Comparison of ENCODE assay signal across 23 cellular contexts in genomic region chr2:34806396-34806795, GRCh38.
"Had no signal": no experiment of that assay in that cellular context is flagged by ENCODE, and none has a peak within 500 bp of the region (broad histone marks: within the 10 kb centered on the region; RNA-seq: fewer than 3 reads in every experiment).

No MANE protein-coding gene starts in this region.

- H3K4me3 Mint-ChIP-seq: activated CD8-positive, alpha-beta T cell treated with anti-CD3 and anti-CD28 coated beads, Interleukin-2, amount 10 ng/mL, durations not matched to agents 7 days and 5 days; activated naive CD8-positive, alpha-beta T cell treated with anti-CD3 and anti-CD28 coated beads, Interleukin-2, amount 10 ng/mL, durations not matched to agents 7 days and 5 days; T-helper 17 cell; WTC11 had no signal

- H3K27ac Mint-ChIP-seq: activated CD8-positive, alpha-beta T cell treated with anti-CD3 and anti-CD28 coated beads, Interleukin-2, amount 10 ng/mL, durations not matched to agents 7 days and 5 days; activated naive CD8-positive, alpha-beta T cell treated with anti-CD3 and anti-CD28 coated beads, Interleukin-2, amount 10 ng/mL, durations not matched to agents 7 days and 5 days; T-helper 17 cell; WTC11 had no signal

- H3K4me1 Mint-ChIP-seq: activated naive CD8-positive, alpha-beta T cell treated with anti-CD3 and anti-CD28 coated beads, Interleukin-2, amount 10 ng/mL, durations not matched to agents 7 days and 5 days; T-helper 17 cell; WTC11 had no signal

- H3K9me3 Mint-ChIP-seq: activated naive CD8-positive, alpha-beta T cell treated with anti-CD3 and anti-CD28 coated beads, Interleukin-2, amount 10 ng/mL, durations not matched to agents 7 days and 5 days; WTC11 had no signal

- DNase-seq: activated CD4-positive, alpha-beta T cell treated with anti-CD3 and anti-CD28 coated beads for 48 hours; activated CD4-positive, alpha-beta T cell treated with anti-CD3 and anti-CD28 coated beads, Interleukin-2, amount 50 U/mL, for 4 hours; activated CD4-positive, CD25-positive, alpha-beta regulatory T cell treated with anti-CD3 and anti-CD28 coated beads, Interleukin-2, amount 50 U/mL, for 72 hours; activated CD8-positive, alpha-beta memory T cell treated with anti-CD3 and anti-CD28 coated beads, Interleukin-2, amount 50 U/mL, for 48 hours; activated CD8-positive, alpha-beta T cell treated with anti-CD3 and anti-CD28 coated beads, Interleukin-2, amount 10 ng/mL, durations not matched to agents 7 days and 5 days; activated naive CD4-positive, alpha-beta T cell treated with anti-CD3 and anti-CD28 coated beads, Interleukin-2, amount 50 U/mL, for 16 hours; activated naive CD8-positive, alpha-beta T cell treated with anti-CD3 and anti-CD28 coated beads, Interleukin-2, amount 10 ng/mL, durations not matched to agents 7 days and 5 days; activated T-cell treated with anti-CD3 and anti-CD28 coated beads, Interleukin-2, amount 50 U/mL, for 1 hour; adrenal gland; anterior cingulate cortex; Kasumi-1; KBM-7; NCI-H1048; NCI-H146; NCI-H1930; NCI-H2171; NCI-H2227 treated with DMSO at 0.1 percent for 48 hours; NCI-H526; NCI-H82; SIG-M5; T-helper 17 cell; T-helper 9 cell had no signal

- H3K36me3 Mint-ChIP-seq: activated naive CD8-positive, alpha-beta T cell treated with anti-CD3 and anti-CD28 coated beads, Interleukin-2, amount 10 ng/mL, durations not matched to agents 7 days and 5 days; WTC11 had no signal

- ATAC-seq: activated CD8-positive, alpha-beta T cell treated with anti-CD3 and anti-CD28 coated beads, Interleukin-2, amount 10 ng/mL, durations not matched to agents 7 days and 5 days; T-helper 17 cell; WTC11 had no signal

- H3K27me3 Mint-ChIP-seq: activated naive CD8-positive, alpha-beta T cell treated with anti-CD3 and anti-CD28 coated beads, Interleukin-2, amount 10 ng/mL, durations not matched to agents 7 days and 5 days; T-helper 17 cell had no signal
